8 cellular contexts compared by ENCODE assay signal in genomic region chr22:36387914-36388864, GRCh38. TPM values are rescaled to one million over a fixed set of nuclear protein-coding genes. Genes with fewer than 3 reads are reported as not detected.
A peak's percentile ranks its signal among the peaks of the same experiment; 100 is the strongest.
DNase-seq lines count a peak whose midpoint lies in the region; TF ChIP-seq lines count a peak whose summit lies in the region.

MYH9 (minus strand) TSS chr22:36387967; CDS start chr22:36349236, 38,731 bp downstream.

- H3K9me3 ChIP-seq in effector memory CD4-positive, alpha-beta T cell (ENCODE audit: control insufficient read depth, low read length): no peaks in the 10 kb centered on the region

- peaks cover 3% of the 10 kb centered on the region for H3K36me3 ChIP-seq in effector memory CD4-positive, alpha-beta T cell (ENCODE audit: control insufficient read depth, insufficient read depth, low read length)

- peak; percentile 99 for DNase-seq in CMK (ENCODE audit: low read depth)
- DNase-seq in GM20000 (ENCODE audit: low spot score): peak; percentile 99
- DNase-seq in HT1080 (ENCODE audit: low read depth): peak; percentile 100
- peak; percentile 97 for DNase-seq in NOMO-1 treated with DMSO at 0.1 percent for 48 hours (lab: John Stamatoyannopoulos, UW; ENCODE audit: unreplicated experiment)
- peak; percentile 97 to 99 for DNase-seq in activated CD8-positive, alpha-beta memory T cell treated with anti-CD3 and anti-CD28 coated beads for 4 hours (ENCODE audit: low read depth in 2 of 2)
- peak; percentile 99 for DNase-seq in effector memory CD4-positive, alpha-beta T cell
- DNase-seq in lung microvascular endothelial cell (ENCODE audit: low read depth in 2 of 2): peak; percentile 100
- DNase-seq in stimulated activated CD4-positive, alpha-beta T cell treated with anti-CD3 and anti-CD28 coated beads, TNF-alpha, amount 100 ng/mL, for 48 hours (ENCODE audit: low read depth in 3 of 3): peak; percentile 99

- peak within 1 kb of the TSS; percentile 92 for H3K4me3 ChIP-seq in effector memory CD4-positive, alpha-beta T cell (ENCODE audit: insufficient read depth, low read depth, low read length, poor library complexity, severe bottlenecking)

- H3K27ac ChIP-seq in effector memory CD4-positive, alpha-beta T cell (ENCODE audit: insufficient read depth, low read length, poor library complexity, severe bottlenecking): peak within 1 kb of the TSS; percentile 88

- peaks cover 23% of the 10 kb centered on the region for H3K4me1 ChIP-seq in effector memory CD4-positive, alpha-beta T cell (ENCODE audit: control insufficient read depth, insufficient read depth, low read length, poor library complexity, severe bottlenecking)

- no peak for TF ChIP-seq CTCF in GM20000 (IDR thresholded peaks at IDR 0.05; ENCODE audit: extremely low read depth, missing control alignments)

- H3K27me3 ChIP-seq in effector memory CD4-positive, alpha-beta T cell (replicated peaks; ENCODE audit: control insufficient read depth, insufficient read depth, low read length, poor library complexity, severe bottlenecking): no peaks in the 10 kb centered on the region

RNA-seq across cellular contexts. Expression of gene MYH9, which starts in this region (rescaled TPM):
- 277 and 308 TPM in 2 replicates for total RNA-seq in HT1080 (2014; rRNA removed; shearing (Covaris generic))
- 165 and 169 TPM in 2 replicates for polyA plus RNA-seq in HT1080 (2015; cell fraction: cytosol; rRNA removed)
- polyA plus RNA-seq in HT1080 (2015; cell fraction: nucleus; rRNA removed): 579 and 585 TPM in 2 replicates
- total RNA-seq in lung microvascular endothelial cell: 409 and 410 TPM in 2 replicates

Comparison
In these comparisons a context has a peak if more than half of its experiments do, and no peak if none do; other contexts are left out.
1. Peak in every context shown above with its lines: DNase-seq, H3K4me3 ChIP-seq and H3K27ac ChIP-seq.